ENCODE assay signal across 7 cellular contexts in genomic region chr2:9594361-9595063, GRCh38. TPM values are rescaled to one million over a fixed set of nuclear protein-coding genes. Genes with fewer than 3 reads are reported as not detected.
DNase-seq lines count a peak whose midpoint lies in the region; ATAC-seq and TF ChIP-seq lines count a peak whose summit lies in the region.

No MANE protein-coding gene starts in this region.

- no peak for TF ChIP-seq CTCF in WTC11 (IDR thresholded peaks at IDR 0.05)
- no peak for TF ChIP-seq CTCF in glutamatergic neuron (IDR thresholded peaks at IDR 0.05; ENCODE audit: partially characterized antibody, unreplicated experiment)
- no peak for TF ChIP-seq CTCF in GM13977 (IDR thresholded peaks at IDR 0.05; ENCODE audit: extremely low read depth, insufficient read depth, missing control alignments)

- CTCF ChIA-PET in WTC11 (lab: Charles Lee), result no interaction called here

- H3K27ac ChIP-seq in skin epidermis, result peak overlapping the region in 13 of 21 experiments; percentile 7 to 72 (median 46)

- H3K36me3 Mint-ChIP-seq in WTC11, result peaks cover 33% of the 10 kb centered on the region
- peaks cover 16% of the 10 kb centered on the region for H3K36me3 Mint-ChIP-seq in glutamatergic neuron (ENCODE audit: unreplicated experiment)

- H3K9me3 Mint-ChIP-seq in WTC11, result peaks cover 9% of the 10 kb centered on the region
- H3K9me3 Mint-ChIP-seq in glutamatergic neuron (ENCODE audit: unreplicated experiment), result peaks cover 5% of the 10 kb centered on the region

- no peak for ATAC-seq in WTC11
- no peak for ATAC-seq in GM19452 (IDR thresholded peaks at IDR 0.05; ENCODE audit: unreplicated experiment)

- in situ Hi-C loops in GM13977 (cut with MboI; ENCODE audit: low pct_unique_long_range_greater_than_20kb, low sequenced_read_pairs, unreplicated experiment), result no loop called here

- POLR2A ChIA-PET in WTC11 (lab: Charles Lee), result no interaction called here

- H3K4me3 ChIP-seq in skin epidermis, result no peak overlapping the region

- H3K27me3 Mint-ChIP-seq in WTC11 (ENCODE audit: low read depth), result no peaks in the 10 kb centered on the region
- H3K27me3 Mint-ChIP-seq in glutamatergic neuron (ENCODE audit: unreplicated experiment), result no peaks in the 10 kb centered on the region

- H3K27ac Mint-ChIP-seq in WTC11, result peak overlapping the region; percentile 22; the same call in 1 of the 2 replicates
- H3K27ac Mint-ChIP-seq in glutamatergic neuron (ENCODE audit: unreplicated experiment), result peak overlapping the region; percentile 54

- H3K4me1 Mint-ChIP-seq in WTC11, result peaks cover 8% of the 10 kb centered on the region; the same call in 1 of the 2 replicates
- H3K4me1 Mint-ChIP-seq in glutamatergic neuron (ENCODE audit: low read depth, unreplicated experiment), result peaks cover 10% of the 10 kb centered on the region

- no peak overlapping the region for H3K4me3 Mint-ChIP-seq in WTC11
- no peak overlapping the region for H3K4me3 Mint-ChIP-seq in glutamatergic neuron (ENCODE audit: unreplicated experiment)

- DNase-seq in HCEC 1CT (peak; percentile 86), WTC11 (ENCODE audit: low spot score) (no peak), glutamatergic neuron (no peak), OCI-M2 (lab: John Stamatoyannopoulos, UW; ENCODE audit: unreplicated experiment) (no peak), GM13977 (ENCODE audit: low spot score) (no peak)

TF ChIP-seq in WTC11, 78 proteins besides CTCF, POLR2A, EP300 and RAD21:
- TF ChIP-seq, protein P1, sequence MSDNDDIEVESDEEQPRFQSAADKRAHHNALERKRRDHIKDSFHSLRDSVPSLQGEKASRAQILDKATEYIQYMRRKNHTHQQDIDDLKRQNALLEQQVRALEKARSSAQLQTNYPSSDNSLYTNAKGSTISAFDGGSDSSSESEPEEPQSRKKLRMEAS (CRISPR knock-in tag; IDR thresholded peaks at IDR 0.05), result no peak
- TF ChIP-seq SMAD4 (CRISPR knock-in tag; IDR thresholded peaks at IDR 0.05) (no peak), TP53 (CRISPR knock-in tag; IDR thresholded peaks at IDR 0.05) (no peak), ZNF281 (CRISPR knock-in tag; IDR thresholded peaks at IDR 0.05) (no peak), CREB1 (CRISPR knock-in tag; IDR thresholded peaks at IDR 0.05) (no peak), PREB (CRISPR knock-in tag; IDR thresholded peaks at IDR 0.05; ENCODE audit: borderline replicate concordance) (no peak), ZNF317 (CRISPR knock-in tag; IDR thresholded peaks at IDR 0.05; ENCODE audit: borderline replicate concordance, low read depth) (no peak), SMAD3 (CRISPR knock-in tag; IDR thresholded peaks at IDR 0.05; ENCODE audit: borderline replicate concordance) (no peak), MXD4 (CRISPR knock-in tag; IDR thresholded peaks at IDR 0.05; ENCODE audit: borderline replicate concordance) (no peak), ATF3 (CRISPR knock-in tag; conservative IDR thresholded peaks at IDR 0.05) (no peak)
- TF ChIP-seq, protein P2, sequence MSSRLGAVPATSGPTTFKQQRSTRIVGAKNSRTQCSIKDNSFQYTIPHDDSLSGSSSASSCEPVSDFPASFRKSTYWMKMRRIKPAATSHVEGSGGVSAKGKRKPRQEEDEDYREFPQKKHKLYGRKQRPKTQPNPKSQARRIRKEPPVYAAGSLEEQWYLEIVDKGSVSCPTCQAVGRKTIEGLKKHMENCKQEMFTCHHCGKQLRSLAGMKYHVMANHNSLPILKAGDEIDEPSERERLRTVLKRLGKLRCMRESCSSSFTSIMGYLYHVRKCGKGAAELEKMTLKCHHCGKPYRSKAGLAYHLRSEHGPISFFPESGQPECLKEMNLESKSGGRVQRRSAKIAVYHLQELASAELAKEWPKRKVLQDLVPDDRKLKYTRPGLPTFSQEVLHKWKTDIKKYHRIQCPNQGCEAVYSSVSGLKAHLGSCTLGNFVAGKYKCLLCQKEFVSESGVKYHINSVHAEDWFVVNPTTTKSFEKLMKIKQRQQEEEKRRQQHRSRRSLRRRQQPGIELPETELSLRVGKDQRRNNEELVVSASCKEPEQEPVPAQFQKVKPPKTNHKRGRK (CRISPR knock-in tag; IDR thresholded peaks at IDR 0.05; ENCODE audit: borderline replicate concordance), result no peak
- TF ChIP-seq, protein P3, sequence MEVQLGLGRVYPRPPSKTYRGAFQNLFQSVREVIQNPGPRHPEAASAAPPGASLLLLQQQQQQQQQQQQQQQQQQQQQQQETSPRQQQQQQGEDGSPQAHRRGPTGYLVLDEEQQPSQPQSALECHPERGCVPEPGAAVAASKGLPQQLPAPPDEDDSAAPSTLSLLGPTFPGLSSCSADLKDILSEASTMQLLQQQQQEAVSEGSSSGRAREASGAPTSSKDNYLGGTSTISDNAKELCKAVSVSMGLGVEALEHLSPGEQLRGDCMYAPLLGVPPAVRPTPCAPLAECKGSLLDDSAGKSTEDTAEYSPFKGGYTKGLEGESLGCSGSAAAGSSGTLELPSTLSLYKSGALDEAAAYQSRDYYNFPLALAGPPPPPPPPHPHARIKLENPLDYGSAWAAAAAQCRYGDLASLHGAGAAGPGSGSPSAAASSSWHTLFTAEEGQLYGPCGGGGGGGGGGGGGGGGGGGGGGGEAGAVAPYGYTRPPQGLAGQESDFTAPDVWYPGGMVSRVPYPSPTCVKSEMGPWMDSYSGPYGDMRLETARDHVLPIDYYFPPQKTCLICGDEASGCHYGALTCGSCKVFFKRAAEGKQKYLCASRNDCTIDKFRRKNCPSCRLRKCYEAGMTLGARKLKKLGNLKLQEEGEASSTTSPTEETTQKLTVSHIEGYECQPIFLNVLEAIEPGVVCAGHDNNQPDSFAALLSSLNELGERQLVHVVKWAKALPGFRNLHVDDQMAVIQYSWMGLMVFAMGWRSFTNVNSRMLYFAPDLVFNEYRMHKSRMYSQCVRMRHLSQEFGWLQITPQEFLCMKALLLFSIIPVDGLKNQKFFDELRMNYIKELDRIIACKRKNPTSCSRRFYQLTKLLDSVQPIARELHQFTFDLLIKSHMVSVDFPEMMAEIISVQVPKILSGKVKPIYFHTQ (CRISPR knock-in tag; IDR thresholded peaks at IDR 0.05), result no peak
TF ChIP-seq in WTC11: peak in this region for 0.

RNA-seq across cellular contexts. Expression of gene YWHAQ, which starts 36.3 kb away (rescaled TPM):
- 394 to 395 TPM (median 395 TPM) in 3 replicates for total RNA-seq in WTC11 (2021)
- total RNA-seq in glutamatergic neuron (ENCODE audit: unreplicated experiment), result 533 TPM

RNA-seq across cellular contexts. Expression of gene ADAM17, which starts 38.9 kb away (rescaled TPM):
- 23.5 to 25.9 TPM (median 25.5 TPM) in 3 replicates for total RNA-seq in WTC11 (2021)
- total RNA-seq in glutamatergic neuron (ENCODE audit: unreplicated experiment), result 23.8 TPM
